In genomic region chr18:39600894-39601293, GRCh38 we compare ENCODE assay signal across 17 cellular contexts.
A peak's percentile ranks its signal among the peaks of the same experiment; 100 is the strongest.
DNase-seq lines count a peak whose midpoint lies in the region; FAIRE-seq and TF ChIP-seq lines count a peak whose summit lies in the region.
"Had no signal": no experiment of that assay in that cellular context is flagged by ENCODE, and none has a peak within 500 bp of the region (broad histone marks: within the 10 kb centered on the region; RNA-seq: fewer than 3 reads in every experiment).

No MANE protein-coding gene starts in this region.

- no peaks in the 10 kb centered on the region for H3K79me1 ChIP-seq in mesendoderm (ENCODE audit: low read length)

- WGBS in mesendoderm (ENCODE audit: extremely low coverage, insufficient coverage, low lambda C conversion rate) = no CpG with 5 or more reads among the region's 4 CpGs
- 68 to 78% (median 76%) methylated on average over 4 of the region's 4 CpGs for WGBS in adrenal gland, 4 donors

- H3K36me3 ChIP-seq in astrocyte (ENCODE audit: insufficient read depth, low read length) (no peaks in the 10 kb centered on the region), fibroblast of lung (ENCODE audit: control insufficient read depth, insufficient read depth, low read length) (no peaks in the 10 kb centered on the region), mesendoderm (ENCODE audit: control insufficient read depth, insufficient read depth, low read length) (no peaks in the 10 kb centered on the region), adrenal gland (replicated peaks in 1 of 2) (no peaks in the 10 kb centered on the region)

- H4K20me1 ChIP-seq in astrocyte (ENCODE audit: insufficient read depth, low read length) (no peaks in the 10 kb centered on the region), fibroblast of lung (ENCODE audit: control insufficient read depth, extremely low read depth, insufficient read depth, low read length) (no peaks in the 10 kb centered on the region)

- H3K4me3 Mint-ChIP-seq in astrocyte (ENCODE audit: unreplicated experiment) = no peak overlapping the region
- H3K4me3 Mint-ChIP-seq: CD14-positive monocyte; CD8-positive, alpha-beta memory T cell; H9 had no signal

- H3K9me3 ChIP-seq in astrocyte (ENCODE audit: insufficient read depth, low read depth, low read length) = no peaks in the 10 kb centered on the region
- no peaks in the 10 kb centered on the region for H3K9me3 ChIP-seq in fibroblast of lung (ENCODE audit: control insufficient read depth, insufficient read depth, low read depth, low read length)
- no peaks in the 10 kb centered on the region for H3K9me3 ChIP-seq in adrenal gland (replicated peaks in 1 of 3)
- H3K9me3 ChIP-seq: A549, Caco-2 had no signal

- no peak overlapping the region for H3K4ac ChIP-seq in mesendoderm (ENCODE audit: low read depth, low read length)

- no peak overlapping the region for H3K23ac ChIP-seq in mesendoderm (ENCODE audit: low read length)

- H3K4me1 ChIP-seq in astrocyte (ENCODE audit: insufficient read depth, low read length) (peaks cover 6% of the 10 kb centered on the region), fibroblast of lung (ENCODE audit: control insufficient read depth, extremely low read depth, insufficient read depth, low read length) (no peaks in the 10 kb centered on the region), mesendoderm (ENCODE audit: control insufficient read depth, low read depth, low read length) (no peaks in the 10 kb centered on the region), adrenal gland (replicated peaks in 1 of 2) (no peaks in the 10 kb centered on the region)
- H3K4me1 ChIP-seq: A549, Caco-2 had no signal

- no peak overlapping the region for H3K27ac Mint-ChIP-seq in astrocyte (ENCODE audit: unreplicated experiment)
- H3K27ac Mint-ChIP-seq: CD14-positive monocyte; CD8-positive, alpha-beta memory T cell had no signal

- H3K9me3 Mint-ChIP-seq in astrocyte (ENCODE audit: unreplicated experiment) = no peaks in the 10 kb centered on the region
- H3K9me3 Mint-ChIP-seq: H9 had no signal

- H3K27me3 ChIP-seq in astrocyte (ENCODE audit: insufficient read depth, low read length) = no peaks in the 10 kb centered on the region
- no peaks in the 10 kb centered on the region for H3K27me3 ChIP-seq in fibroblast of lung (ENCODE audit: control insufficient read depth, insufficient read depth, low read length)
- H3K27me3 ChIP-seq in mesendoderm (ENCODE audit: insufficient read depth, low read length, poor library complexity) = no peaks in the 10 kb centered on the region
- no peaks in the 10 kb centered on the region for H3K27me3 ChIP-seq in adrenal gland

- no peak overlapping the region for H2BK15ac ChIP-seq in mesendoderm (replicated peaks; ENCODE audit: low read depth)

- H4K8ac ChIP-seq in mesendoderm (ENCODE audit: low read depth, low read length) = no peak overlapping the region

- no peak for TF ChIP-seq POLR2A in adrenal gland (IDR thresholded peaks at IDR 0.05)

- TF ChIP-seq CTCF in astrocyte (IDR thresholded peaks at IDR 0.05; ENCODE audit: insufficient read depth, low read depth, low read length) = no peak
- no peak for TF ChIP-seq CTCF in fibroblast of lung (conservative IDR thresholded peaks at IDR 0.05 in 1 of 2, IDR thresholded peaks at IDR 0.05 in 1 of 2; ENCODE audit: low read depth in 1 of 2, low read length in 2 of 2)
- no peak for TF ChIP-seq CTCF in adrenal gland (IDR thresholded peaks at IDR 0.05)

- H2AK5ac ChIP-seq in mesendoderm (ENCODE audit: low read length) = no peak overlapping the region

- H3K36me3 Mint-ChIP-seq in astrocyte (ENCODE audit: low read depth, unreplicated experiment) = no peaks in the 10 kb centered on the region
- H3K36me3 Mint-ChIP-seq: CD14-positive monocyte; CD8-positive, alpha-beta memory T cell had no signal

- H2BK120ac ChIP-seq in mesendoderm (ENCODE audit: low read depth, low read length) = no peak overlapping the region

- H3K79me2 ChIP-seq in astrocyte (ENCODE audit: insufficient read depth, low read length) (no peaks in the 10 kb centered on the region), fibroblast of lung (ENCODE audit: control insufficient read depth, insufficient read depth, low read length) (no peaks in the 10 kb centered on the region), mesendoderm (ENCODE audit: control insufficient read depth, insufficient read depth, low read length) (no peaks in the 10 kb centered on the region)

- no peak overlapping the region for H3K56ac ChIP-seq in mesendoderm (ENCODE audit: low read length)

- no peaks in the 10 kb centered on the region for H3K27me3 Mint-ChIP-seq in astrocyte (ENCODE audit: low read depth, unreplicated experiment)
- H3K27me3 Mint-ChIP-seq: CD8-positive, alpha-beta memory T cell had no signal

- DNase-seq in astrocyte (ENCODE audit: low read depth) (peak; percentile 21), fibroblast of lung (ENCODE audit: low read depth in 2 of 2) (peak; percentile 28 to 36), mesendoderm (peak; percentile 31), adrenal gland (no peak), MV-4-11 (lab: John Stamatoyannopoulos, UW) (no peak), NCI-H2196 (lab: John Stamatoyannopoulos, UW; ENCODE audit: unreplicated experiment) (no peak), posterior cingulate gyrus (no peak)
- DNase-seq: Caco-2; CD8-positive, alpha-beta memory T cell; DND-41; GDM1; GOT3; H9; IMR-90 had no signal

- no peak overlapping the region for H3K4me2 ChIP-seq in astrocyte (ENCODE audit: low read length)
- no peak overlapping the region for H3K4me2 ChIP-seq in fibroblast of lung (ENCODE audit: extremely low read depth, insufficient read depth, low read length)
- H3K4me2 ChIP-seq in mesendoderm (ENCODE audit: low read length) = no peak overlapping the region
- H3K4me2 ChIP-seq: A549 had no signal

- no peak overlapping the region for H3K4me3 ChIP-seq in astrocyte (ENCODE audit: insufficient read depth, low read depth, low read length)
- H3K4me3 ChIP-seq in fibroblast of lung (replicated peaks in 1 of 4; ENCODE audit: control extremely low read depth in 1 of 4, insufficient read depth in 1 of 4, low read depth in 3 of 4, low read length in 4 of 4) = no peak overlapping the region
- H3K4me3 ChIP-seq in mesendoderm (ENCODE audit: low read length) = no peak overlapping the region
- no peak overlapping the region for H3K4me3 ChIP-seq in adrenal gland
- H3K4me3 ChIP-seq: A549 had no signal

- H3K18ac ChIP-seq in mesendoderm (ENCODE audit: low read length) = no peak overlapping the region

- H4K5ac ChIP-seq in mesendoderm (ENCODE audit: low read length) = no peak overlapping the region

- H2BK5ac ChIP-seq in mesendoderm (ENCODE audit: low read length) = no peak overlapping the region

- no peak for FAIRE-seq in astrocyte (lab: Jason Lieb, UNC)
- FAIRE-seq: A549, GM12892 had no signal

- H3K27ac ChIP-seq in astrocyte (ENCODE audit: low read depth, low read length) (no peak overlapping the region), fibroblast of lung (ENCODE audit: insufficient read depth, low read length) (no peak overlapping the region), mesendoderm (ENCODE audit: low read depth, low read length) (no peak overlapping the region), adrenal gland (no peak overlapping the region)
- H3K27ac ChIP-seq: A549 had no signal

- H3K9ac ChIP-seq in astrocyte (ENCODE audit: low read length) (no peak overlapping the region), fibroblast of lung (ENCODE audit: insufficient read depth, low read length) (no peak overlapping the region), mesendoderm (ENCODE audit: low read length) (no peak overlapping the region)

- peaks cover 9% of the 10 kb centered on the region for H3K4me1 Mint-ChIP-seq in astrocyte (ENCODE audit: low read depth, unreplicated experiment)
- H3K4me1 Mint-ChIP-seq: CD8-positive, alpha-beta memory T cell had no signal

- intact Hi-C loops in adrenal gland (cut with DNase I) (no loop called here), posterior cingulate gyrus (cut with DNase I) (no loop called here)

- no peak overlapping the region for H2AFZ ChIP-seq in astrocyte (ENCODE audit: low read depth, low read length)
- no peak overlapping the region for H2AFZ ChIP-seq in fibroblast of lung (ENCODE audit: low read length)

Comparison
In these comparisons a context has a peak if more than half of its experiments do, and no peak if none do; other contexts are left out.
1. DNase-seq: peak in astrocyte (single experiment), fibroblast of lung (2 of 2) and mesendoderm (single experiment); none in adrenal gland (0 of 7), MV-4-11 (single experiment), NCI-H2196 (single experiment) and posterior cingulate gyrus (0 of 10).